In genomic region chr17:18492712-18493476, GRCh38 we compare ENCODE assay signal across 12 cellular contexts. TPM values are rescaled to one million over a fixed set of nuclear protein-coding genes. Genes with fewer than 3 reads are reported as not detected.
DNase-seq lines count a peak whose midpoint lies in the region; ATAC-seq and TF ChIP-seq lines count a peak whose summit lies in the region.
"Not testable (repeated sequence)": the region's sequence is repeated elsewhere in the genome, so short reads cannot be mapped to it uniquely, and the experiment has no call there.
"Had no signal": no experiment of that assay in that cellular context is flagged by ENCODE, and none has a peak within 500 bp of the region (broad histone marks: within the 10 kb centered on the region; RNA-seq: fewer than 3 reads in every experiment).

No MANE protein-coding gene starts in this region.

- not testable (repeated sequence) for H4K20me1 ChIP-seq in H9 (ENCODE audit: control insufficient read depth, insufficient read depth, insufficient read length)

- not testable (repeated sequence) for H3K9me3 Mint-ChIP-seq in H9; activated naive CD4-positive, alpha-beta T cell treated with anti-CD3 and anti-CD28 coated beads, Interleukin-2, amount 50 U/mL, for 24 hours

- H3T11ph ChIP-seq in H9 (ENCODE audit: low read length) = not testable (repeated sequence)

- not testable (repeated sequence) for H3K27me3 Mint-ChIP-seq in H9 (ENCODE audit: low read depth); activated naive CD4-positive, alpha-beta T cell treated with anti-CD3 and anti-CD28 coated beads, Interleukin-2, amount 50 U/mL, for 24 hours

- DNase-seq in A172 (ENCODE audit: low spot score) (peak; percentile 38), H9 (peak; percentile 20), M059J (ENCODE audit: low read depth) (peak; percentile 2), iris pigment epithelial cell (ENCODE audit: low read depth) (peak; percentile 2)
- DNase-seq in activated CD4-positive, alpha-beta T cell treated with anti-CD3 and anti-CD28 coated beads, Interleukin-2, amount 50 U/mL, for 48 hours = peak; percentile 39 to 52
- peak; percentile 18 to 43 for DNase-seq in stimulated activated CD4-positive, alpha-beta T cell treated with anti-CD3 and anti-CD28 coated beads, Interleukin-2, amount 100 ng/mL, for 24 hours

- H2BK5ac ChIP-seq in H9 (ENCODE audit: insufficient read length, low read length) = not testable (repeated sequence)

- H3K79me2 ChIP-seq in H9 (ENCODE audit: insufficient read depth, low read length) = not testable (repeated sequence)

- not testable (repeated sequence) for H3K56ac ChIP-seq in H9 (ENCODE audit: insufficient read length, low read depth, low read length)

- not testable (repeated sequence) for H3K23me2 ChIP-seq in H9 (ENCODE audit: insufficient read length, low read depth, low read length, poor library complexity, severe bottlenecking)

- WGBS in H9 (ENCODE audit: extremely low coverage, insufficient read length, low lambda C conversion rate) = no CpG with 5 or more reads among the region's 23 CpGs

- H4K8ac ChIP-seq in H9 (replicated peaks; ENCODE audit: insufficient read length, low read depth, low read length) = not testable (repeated sequence)

- H3K27ac ChIP-seq in H9 (ENCODE audit: insufficient read length, low read depth, low read length) = not testable (repeated sequence)

- H3K4me3 Mint-ChIP-seq in H9 = not testable (repeated sequence)
- H3K4me3 Mint-ChIP-seq in activated naive CD4-positive, alpha-beta T cell treated with anti-CD3 and anti-CD28 coated beads, Interleukin-2, amount 50 U/mL, for 24 hours = peak overlapping the region; percentile 62

- not testable (repeated sequence) for H2AK5ac ChIP-seq in H9 (ENCODE audit: insufficient read length, low read length)

- not testable (repeated sequence) for H2BK15ac ChIP-seq in H9 (ENCODE audit: low read depth, low read length)

- not testable (repeated sequence) for H3K79me1 ChIP-seq in H9 (ENCODE audit: insufficient read depth, low read depth, low read length, poor library complexity, severe bottlenecking)

- peak; percentile 58 for ATAC-seq in GM18517 (IDR thresholded peaks at IDR 0.05; ENCODE audit: unreplicated experiment)

- not testable (repeated sequence) for H3K4ac ChIP-seq in H9 (ENCODE audit: low read depth, low read length)

- H4K5ac ChIP-seq in H9 (ENCODE audit: insufficient read length, low read depth, low read length) = not testable (repeated sequence)

- H3K9ac ChIP-seq in H9 (ENCODE audit: extremely low read depth, insufficient read length, low read length) = not testable (repeated sequence)

- H3K4me2 ChIP-seq in H9 (ENCODE audit: insufficient read depth, insufficient read length, low read length) = not testable (repeated sequence)

- not testable (repeated sequence) for H3K36me3 Mint-ChIP-seq in H9 (ENCODE audit: insufficient read depth in 1 of 3, low read depth in 3 of 3); activated naive CD4-positive, alpha-beta T cell treated with anti-CD3 and anti-CD28 coated beads, Interleukin-2, amount 50 U/mL, for 24 hours

- H3K14ac ChIP-seq in H9 (ENCODE audit: insufficient read depth, low read length) = not testable (repeated sequence)

- not testable (repeated sequence) for H2AFZ ChIP-seq in H9 (ENCODE audit: low read length)

- H3K27me3 ChIP-seq in H9 (ENCODE audit: insufficient read depth, low read length) = not testable (repeated sequence)

- H2BK12ac ChIP-seq in H9 (ENCODE audit: insufficient read length, low read depth, low read length) = not testable (repeated sequence)

- not testable (repeated sequence) for H3K4me1 ChIP-seq in H9 (ENCODE audit: insufficient read depth, low read length)

- not testable (repeated sequence) for H3K18ac ChIP-seq in H9 (ENCODE audit: insufficient read length, low read depth, low read length)

- H3K23ac ChIP-seq in H9 (ENCODE audit: insufficient read length, low read depth, low read length) = not testable (repeated sequence)

- not testable (repeated sequence) for TF ChIP-seq CTCF in H9 (conservative IDR thresholded peaks at IDR 0.05)

- not testable (repeated sequence) for H4K91ac ChIP-seq in H9 (ENCODE audit: insufficient read length, low read depth, low read length)

- not testable (repeated sequence) for H3K9me3 ChIP-seq in H9 (ENCODE audit: control insufficient read depth, low read depth, low read length)

- not testable (repeated sequence) for H2BK20ac ChIP-seq in H9 (ENCODE audit: low read depth, low read length, poor library complexity, severe bottlenecking)

- H3K4me1 Mint-ChIP-seq in H9; activated naive CD4-positive, alpha-beta T cell treated with anti-CD3 and anti-CD28 coated beads, Interleukin-2, amount 50 U/mL, for 24 hours: not testable (repeated sequence)

- H2BK120ac ChIP-seq in H9 (ENCODE audit: low read depth, low read length, poor library complexity, severe bottlenecking) = not testable (repeated sequence)

- H3K27ac Mint-ChIP-seq in H9; activated naive CD4-positive, alpha-beta T cell treated with anti-CD3 and anti-CD28 coated beads, Interleukin-2, amount 50 U/mL, for 24 hours: not testable (repeated sequence)

RNA-seq across cellular contexts. Expression of gene LGALS9C, which starts 16.3 kb away (rescaled TPM):
- not detected in 2 replicates for total RNA-seq in A172 (2014; rRNA removed; shearing (Covaris generic))
- not detected in 2 replicates for total RNA-seq in H9 (2021)
- 0.07 TPM in 1 of 2 replicates, not detected in the other for total RNA-seq in M059J (2014; rRNA removed; shearing (Covaris generic))
- total RNA-seq: aorta, osteocyte, skeletal muscle tissue, thyroid gland had no signal
